Comparison of ENCODE assay signal across 7 cellular contexts in the genomic region with DNA sequence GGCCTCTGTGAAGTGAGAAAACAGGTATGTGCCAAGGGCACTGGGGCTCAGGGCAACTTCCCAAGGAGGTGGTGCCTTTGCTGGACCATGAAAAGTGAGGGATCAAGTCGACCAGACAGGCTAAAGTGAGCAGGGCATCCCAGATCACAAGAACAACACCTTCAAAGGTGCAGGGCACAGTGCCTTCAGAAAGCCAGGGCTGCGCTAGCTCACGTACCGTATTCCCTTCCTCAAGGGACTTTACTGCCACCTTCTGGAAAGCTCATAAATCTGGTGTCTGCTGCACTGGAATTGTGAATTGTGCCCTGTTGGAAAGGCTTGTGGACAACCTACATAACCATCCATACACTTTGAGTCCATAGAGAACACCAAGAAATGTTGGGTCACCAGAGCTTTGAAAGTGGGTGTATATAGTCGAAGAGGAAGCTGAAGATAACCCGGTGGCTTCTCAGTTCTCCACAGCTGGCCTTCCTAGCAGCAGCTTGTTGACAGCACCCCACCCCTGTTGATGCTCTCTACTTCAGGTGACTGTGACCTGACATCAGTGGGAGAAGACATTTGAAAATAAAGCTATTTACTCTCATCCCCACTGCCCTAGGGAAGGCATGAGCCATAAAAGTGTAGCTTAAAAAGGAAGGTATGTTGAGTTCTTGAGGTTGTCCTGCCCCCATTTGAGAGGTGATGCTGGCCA. TPM values are rescaled to one million over a fixed set of nuclear protein-coding genes. Genes with fewer than 3 reads are reported as not detected.
DNase-seq lines count a peak whose midpoint lies in the region; ATAC-seq and TF ChIP-seq lines count a peak whose summit lies in the region.

No MANE protein-coding gene starts in this region.

- H3K9me3 ChIP-seq in Peyer's patch (no peaks in the 10 kb centered on the region), mucosa of descending colon (no peaks in the 10 kb centered on the region)

- ATAC-seq in mucosa of descending colon (peak; percentile 56), HG03521 (IDR thresholded peaks at IDR 0.05; ENCODE audit: unreplicated experiment) (no peak)

- H3K36me3 ChIP-seq in Peyer's patch (no peaks in the 10 kb centered on the region), mucosa of descending colon (ENCODE audit: low read depth) (no peaks in the 10 kb centered on the region)

- DNase-seq in EL (peak; percentile 72), Peyer's patch (peak in 1 of 3 donors; percentile 72), dorsolateral prefrontal cortex (peak in 6 of 10 donors; percentile 39 to 69 (median 53)), mucosa of descending colon (peak in 1 of 3 donors; percentile 59), NK-92 (lab: John Stamatoyannopoulos, UW; ENCODE audit: unreplicated experiment) (no peak)

- H3K27me3 ChIP-seq in Peyer's patch (no peaks in the 10 kb centered on the region), dorsolateral prefrontal cortex (no peaks in the 10 kb centered on the region)

- no peak overlapping the region for H3K27ac ChIP-seq in Peyer's patch
- peak overlapping the region in 2 of 59 donors; percentile 10 to 18 for H3K27ac ChIP-seq in dorsolateral prefrontal cortex

- no peak for TF ChIP-seq POLR2A in Peyer's patch (IDR thresholded peaks at IDR 0.05)

- H3K4me3 ChIP-seq in Peyer's patch (no peak overlapping the region), dorsolateral prefrontal cortex (no peak overlapping the region), mucosa of descending colon (no peak overlapping the region)

- intact Hi-C loops in dorsolateral prefrontal cortex (cut with DNase I) (loop anchor here (5.0 kb wide), 3 partner anchors 72 to 402 kb away; a partner anchor contains a TSS), mucosa of descending colon (cut with DNase I, micrococcal nuclease) (loop anchor here in 1 of 2 donors (5.0 kb wide), 1 partner anchor 402 kb away; a partner anchor contains a TSS)

- H3K4me1 ChIP-seq in Peyer's patch (peaks cover 0 to 28% (median 9%) of the 10 kb centered on the region in 4 donors), mucosa of descending colon (ENCODE audit: low read depth) (peaks cover 13% of the 10 kb centered on the region)

- TF ChIP-seq CTCF in LNCAP (IDR thresholded peaks at IDR 0.05) (peak; percentile 77), Peyer's patch (IDR thresholded peaks at IDR 0.05) (peak in 4 of 6 experiments; percentile 23 to 68 (median 58)), dorsolateral prefrontal cortex (IDR thresholded peaks at IDR 0.05 in 54 of 56, conservative IDR thresholded peaks at IDR 0.05 in 2 of 56; ENCODE audit: low read depth in 1 of 56, partially characterized antibody in 56 of 56) (peak in 55 of 56 donors; percentile 46 to 81 (median 65)), mucosa of descending colon (IDR thresholded peaks at IDR 0.05) (peak; percentile 29)

RNA-seq across cellular contexts. Expression of a gene that starts 24.5 kb away (rescaled TPM):
- total RNA-seq in Peyer's patch (under 1 TPM in 1 of 4 donors, not detected in 3; 0.19 TPM), dorsolateral prefrontal cortex (1 to 10 TPM in 119 of 120 experiments, under 1 TPM in 1; 0.93 to 4.3 (median 2.1) TPM), mucosa of descending colon (under 1 TPM; 0.26 to 0.44 (median 0.34) TPM)
